Comparison of ENCODE assay signal across 8 cellular contexts in genomic region chr5:34656001-34656699, GRCh38. TPM values are rescaled to one million over a fixed set of nuclear protein-coding genes. Genes with fewer than 3 reads are reported as not detected.
DNase-seq lines count a peak whose midpoint lies in the region; ATAC-seq and TF ChIP-seq lines count a peak whose summit lies in the region.

TSS of gene RAI14 (plus strand) at chr5:34656328. CDS start at chr5:34686920, 30,592 bp downstream.

- H3K27me3 ChIP-seq in NT2/D1 (ENCODE audit: insufficient read depth, insufficient read length) (no peaks in the 10 kb centered on the region), neuron (ENCODE audit: insufficient read depth, low read length) (no peaks in the 10 kb centered on the region)

- peak within 1 kb of the TSS; percentile 91 for H3K9ac ChIP-seq in NT2/D1 (ENCODE audit: insufficient read length, low read depth)

- no peak for TF ChIP-seq CTCF in AG09319 (IDR thresholded peaks at IDR 0.05; ENCODE audit: low read depth, low read length)

- H2AFZ ChIP-seq in neuron (ENCODE audit: low read depth, low read length), result peak within 1 kb of the TSS; percentile 81

- intact Hi-C loops in Right ventricle myocardium inferior (cut with DNase I), result loop anchor here (10.0 kb wide), 1 partner anchor 239 kb away; no protein-coding TSS in a partner anchor

- DNase-seq in AG09319 (ENCODE audit: extremely low read depth, low read depth), result peak; percentile 77
- peak; percentile 59 for DNase-seq in GOT3 (lab: John Stamatoyannopoulos, UW)
- no peak for DNase-seq in NT2/D1 (ENCODE audit: low read depth, low spot score)
- peak; percentile 68 for DNase-seq in amniotic stem cell (lab: John Stamatoyannopoulos, UW)
- peak; percentile 77 for DNase-seq in Right ventricle myocardium inferior (ENCODE audit: missing footprints)
- DNase-seq in NCI-H2107 treated with DMSO at 0.1 percent for 48 hours (lab: John Stamatoyannopoulos, UW; ENCODE audit: unreplicated experiment), result no peak
- DNase-seq in GF-D8 (lab: John Stamatoyannopoulos, UW), result no peak

- H3K9me3 ChIP-seq in NT2/D1 (ENCODE audit: insufficient read depth, low read length) (no peaks in the 10 kb centered on the region), neuron (ENCODE audit: low read length) (no peaks in the 10 kb centered on the region)

- H3K36me3 ChIP-seq in NT2/D1 (ENCODE audit: insufficient read depth, insufficient read length, low read length) (peaks cover 23% of the 10 kb centered on the region), neuron (ENCODE audit: insufficient read depth, low read length) (peaks cover 4% of the 10 kb centered on the region)

- ATAC-seq in Right ventricle myocardium inferior, result peak; percentile 92

- peak within 1 kb of the TSS; percentile 80 for H3K4me3 ChIP-seq in NT2/D1 (ENCODE audit: insufficient read length, low read depth)
- peak within 1 kb of the TSS; percentile 73 for H3K4me3 ChIP-seq in neuron (ENCODE audit: low read length)

- H3K4me1 ChIP-seq in NT2/D1 (ENCODE audit: insufficient read depth, insufficient read length) (no peaks in the 10 kb centered on the region), neuron (ENCODE audit: insufficient read depth, low read length) (peaks cover 12% of the 10 kb centered on the region)

RNA-seq across cellular contexts. Expression of gene RAI14, which starts in this region (rescaled TPM):
- 6.7 TPM for total RNA-seq in Right ventricle myocardium inferior

Comparison
In these comparisons a context has a peak if more than half of its experiments do, and no peak if none do; other contexts are left out.
1. DNase-seq: peak in AG09319 (single experiment), GOT3 (single experiment), amniotic stem cell (single experiment) and Right ventricle myocardium inferior (single experiment); none in NT2/D1 (single experiment), NCI-H2107 treated with DMSO at 0.1 percent for 48 hours (single experiment) and GF-D8 (single experiment).